8 cellular contexts compared by ENCODE assay signal in genomic region chr1:2921970-2922686, GRCh38.
A peak's percentile ranks its signal among the peaks of the same experiment; 100 is the strongest.
DNase-seq lines count a peak whose midpoint lies in the region; ATAC-seq, FAIRE-seq and TF ChIP-seq lines count a peak whose summit lies in the region.

No MANE protein-coding gene starts in this region.

- no peak for FAIRE-seq in GM12892 (lab: Jason Lieb, UNC)

- no peaks in the 10 kb centered on the region for H3K9me3 Mint-ChIP-seq in activated naive CD4-positive, alpha-beta T cell treated with anti-CD3 and anti-CD28 coated beads, Interleukin-2, amount 50 U/mL, for 72 hours

- peak; percentile 11 for DNase-seq in OCI-M1 (lab: John Stamatoyannopoulos, UW)
- DNase-seq in activated naive CD4-positive, alpha-beta T cell treated with anti-CD3 and anti-CD28 coated beads, Interleukin-2, amount 50 U/mL, for 72 hours (ENCODE audit: low spot score in 2 of 2): peak in 1 of 2 donors; percentile 56
- DNase-seq in RKO (ENCODE audit: low spot score): no peak
- no peak for DNase-seq in mucosa of gallbladder (ENCODE audit: low spot score)
- DNase-seq in GM12892 (ENCODE audit: insufficient read length): no peak
- no peak for DNase-seq in pons (ENCODE audit: low spot score)

- H3K4me3 ChIP-seq in DOHH2 (ENCODE audit: low read length): no peak overlapping the region
- H3K4me3 ChIP-seq in parathyroid adenoma (ENCODE audit: low read depth, low read length): no peak overlapping the region

- no peaks in the 10 kb centered on the region for H3K4me1 ChIP-seq in DOHH2 (ENCODE audit: control insufficient read depth, low read length)
- H3K4me1 ChIP-seq in parathyroid adenoma: no peaks in the 10 kb centered on the region

- TF ChIP-seq CTCF in DOHH2 (IDR thresholded peaks at IDR 0.05; ENCODE audit: low read depth, low read length, poor library complexity, severe bottlenecking) (peak; percentile 82), parathyroid adenoma (IDR thresholded peaks at IDR 0.05) (peak; percentile 55)

- no peaks in the 10 kb centered on the region for H3F3A ChIP-seq in DOHH2 (ENCODE audit: control insufficient read depth, insufficient read depth)

- no peaks in the 10 kb centered on the region for H4K20me1 ChIP-seq in DOHH2 (ENCODE audit: control insufficient read depth, insufficient read depth, low read depth, low read length)

- H3K27me3 ChIP-seq in DOHH2 (ENCODE audit: control insufficient read depth, low read length) (no peaks in the 10 kb centered on the region), parathyroid adenoma (ENCODE audit: control insufficient read depth, insufficient read depth, low read length) (no peaks in the 10 kb centered on the region)

- H2AFZ ChIP-seq in parathyroid adenoma: no peak overlapping the region

- H3K4me2 ChIP-seq in DOHH2 (ENCODE audit: low read length) (no peak overlapping the region), parathyroid adenoma (ENCODE audit: low read length) (no peak overlapping the region)

- ATAC-seq in activated naive CD4-positive, alpha-beta T cell treated with anti-CD3 and anti-CD28 coated beads, Interleukin-2, amount 50 U/mL, for 72 hours: peak; percentile 64 to 67

- no peak overlapping the region for H3K9ac ChIP-seq in parathyroid adenoma

- H3K9me3 ChIP-seq in DOHH2 (ENCODE audit: control insufficient read depth, insufficient read depth, low read length) (no peaks in the 10 kb centered on the region), parathyroid adenoma (ENCODE audit: control insufficient read depth, low read length) (no peaks in the 10 kb centered on the region)

- H3K9me2 ChIP-seq in DOHH2 (replicated peaks; ENCODE audit: control insufficient read depth, low read length): no peaks in the 10 kb centered on the region

- no peak overlapping the region for H3K27ac ChIP-seq in DOHH2 (ENCODE audit: low read depth, low read length)
- no peak overlapping the region for H3K27ac ChIP-seq in parathyroid adenoma

- H3K27ac Mint-ChIP-seq in activated naive CD4-positive, alpha-beta T cell treated with anti-CD3 and anti-CD28 coated beads, Interleukin-2, amount 50 U/mL, for 72 hours: no peak overlapping the region

- H3K36me3 ChIP-seq in DOHH2 (ENCODE audit: control insufficient read depth, low read length) (no peaks in the 10 kb centered on the region), parathyroid adenoma (ENCODE audit: control insufficient read depth, insufficient read depth, low read length) (no peaks in the 10 kb centered on the region)

- H3K79me2 ChIP-seq in DOHH2 (ENCODE audit: control insufficient read depth, low read length): no peaks in the 10 kb centered on the region
- H3K79me2 ChIP-seq in parathyroid adenoma: no peaks in the 10 kb centered on the region

- no peaks in the 10 kb centered on the region for H3K36me3 Mint-ChIP-seq in activated naive CD4-positive, alpha-beta T cell treated with anti-CD3 and anti-CD28 coated beads, Interleukin-2, amount 50 U/mL, for 72 hours

- TF ChIP-seq POLR2A in GM12892 (IDR thresholded peaks at IDR 0.05; ENCODE audit: low read depth, low read length): no peak
